19 cellular contexts compared by ENCODE assay signal in genomic region chr19:38144667-38145066, GRCh38.
DNase-seq lines count a peak whose midpoint lies in the region; ATAC-seq and TF ChIP-seq lines count a peak whose summit lies in the region.
"Had no signal": no experiment of that assay in that cellular context is flagged by ENCODE, and none has a peak within 500 bp of the region (broad histone marks: within the 10 kb centered on the region; RNA-seq: fewer than 3 reads in every experiment).

No MANE protein-coding gene starts in this region.

- H3K36me3 Mint-ChIP-seq in natural killer cell treated with Interleukin-12 subunit alpha and Interleukin-12 subunit beta and Interleukin-15 and Interleukin-18, amount 100 ng/mL, for 72 hours = no peaks in the 10 kb centered on the region
- peaks cover 13% of the 10 kb centered on the region for H3K36me3 Mint-ChIP-seq in activated T-cell treated with anti-CD3 and anti-CD28 coated beads, Interleukin-2, amount 50 U/mL, for 4 hours (ENCODE audit: insufficient read depth)

- no peak overlapping the region for H3K4me3 ChIP-seq in SK-N-SH (ENCODE audit: low read depth in 2 of 2, low read length in 1 of 2)
- no peak overlapping the region for H3K4me3 ChIP-seq in vagina
- H3K4me3 ChIP-seq: BLaER1 had no signal

- H3K27ac ChIP-seq in SK-N-SH (ENCODE audit: low read depth in 2 of 2, low read length in 1 of 2) (no peak overlapping the region), angular gyrus (ENCODE audit: low read depth, low read length) (peak overlapping the region; percentile 24), vagina (peak overlapping the region; percentile 75)
- H3K27ac ChIP-seq: BLaER1, HL-60 had no signal

- CTCF ChIA-PET in SK-N-SH (lab: Yijun Ruan, JAX) = interaction anchor here (1.1 to 5.6 kb wide), 4 partner anchors 8 to 242 kb away, joined by 4 to 70 read pairs (median 4); no protein-coding TSS in a partner anchor

- no peak for ATAC-seq in SK-N-SH treated with all-trans-retinoic acid at 6 μM for 48 hours
- ATAC-seq in natural killer cell treated with Interleukin-12 subunit alpha and Interleukin-12 subunit beta and Interleukin-15 and Interleukin-18, amount 100 ng/mL, for 72 hours = no peak
- no peak for ATAC-seq in left ventricle myocardium superior
- ATAC-seq in activated T-cell treated with anti-CD3 and anti-CD28 coated beads, Interleukin-2, amount 50 U/mL, for 4 hours = no peak
- ATAC-seq: PC-3 had no signal

- no peak for TF ChIP-seq RAD21 in SK-N-SH (IDR thresholded peaks at IDR 0.05; ENCODE audit: low read length)

- peaks cover 7% of the 10 kb centered on the region for H3F3A ChIP-seq in SK-N-SH (replicated peaks; ENCODE audit: insufficient read depth)

- no peak overlapping the region for H3K27ac Mint-ChIP-seq in natural killer cell treated with Interleukin-12 subunit alpha and Interleukin-12 subunit beta and Interleukin-15 and Interleukin-18, amount 100 ng/mL, for 72 hours

- no peaks in the 10 kb centered on the region for H3K9me2 ChIP-seq in SK-N-SH

- H3K27me3 ChIP-seq in SK-N-SH (ENCODE audit: insufficient read depth) (no peaks in the 10 kb centered on the region), vagina (no peaks in the 10 kb centered on the region)
- H3K27me3 ChIP-seq: BLaER1 had no signal

- no peaks in the 10 kb centered on the region for H3K27me3 Mint-ChIP-seq in natural killer cell treated with Interleukin-12 subunit alpha and Interleukin-12 subunit beta and Interleukin-15 and Interleukin-18, amount 100 ng/mL, for 72 hours
- H3K27me3 Mint-ChIP-seq in activated T-cell treated with anti-CD3 and anti-CD28 coated beads, Interleukin-2, amount 50 U/mL, for 4 hours (ENCODE audit: low read depth) = no peaks in the 10 kb centered on the region
- H3K27me3 Mint-ChIP-seq: CD8-positive, alpha-beta memory T cell had no signal

- no peaks in the 10 kb centered on the region for H3K79me2 ChIP-seq in SK-N-SH (ENCODE audit: insufficient read depth)

- H3K9me3 Mint-ChIP-seq in natural killer cell treated with Interleukin-12 subunit alpha and Interleukin-12 subunit beta and Interleukin-15 and Interleukin-18, amount 100 ng/mL, for 72 hours = no peaks in the 10 kb centered on the region
- H3K9me3 Mint-ChIP-seq in activated T-cell treated with anti-CD3 and anti-CD28 coated beads, Interleukin-2, amount 50 U/mL, for 4 hours = no peaks in the 10 kb centered on the region
- H3K9me3 Mint-ChIP-seq: CD8-positive, alpha-beta memory T cell had no signal

- POLR2A ChIA-PET in SK-N-SH (lab: Yijun Ruan, JAX) = no interaction called here

- TF ChIP-seq EP300 in SK-N-SH (IDR thresholded peaks at IDR 0.05; ENCODE audit: borderline replicate concordance in 1 of 2, low read depth in 1 of 2, low read length in 1 of 2) = no peak

- no peak overlapping the region for H3K9ac ChIP-seq in SK-N-SH
- H3K9ac ChIP-seq: BLaER1 had no signal

- H3K4me1 Mint-ChIP-seq in natural killer cell treated with Interleukin-12 subunit alpha and Interleukin-12 subunit beta and Interleukin-15 and Interleukin-18, amount 100 ng/mL, for 72 hours (ENCODE audit: low read depth in 2 of 2) = peaks cover 5 to 12% of the 10 kb centered on the region in 2 donors
- H3K4me1 Mint-ChIP-seq in activated T-cell treated with anti-CD3 and anti-CD28 coated beads, Interleukin-2, amount 50 U/mL, for 4 hours (ENCODE audit: low read depth) = no peaks in the 10 kb centered on the region

- 96% methylated on average over 6 of the region's 6 CpGs for WGBS in SK-N-SH (ENCODE audit: low lambda C conversion rate)

- no peak overlapping the region for H3K4me2 ChIP-seq in SK-N-SH
- H3K4me2 ChIP-seq: BLaER1 had no signal

- TF ChIP-seq CTCF in SK-N-SH (IDR thresholded peaks at IDR 0.05) (no peak), vagina (IDR thresholded peaks at IDR 0.05) (no peak)

- H3K36me3 ChIP-seq in SK-N-SH (replicated peaks in 1 of 2; ENCODE audit: control insufficient read depth in 1 of 2, insufficient read depth in 2 of 2, low read length in 1 of 2) (peaks cover 0 to 4% of the 10 kb centered on the region in 2 experiments), vagina (no peaks in the 10 kb centered on the region)

- no peak overlapping the region for H3K4me3 Mint-ChIP-seq in natural killer cell treated with Interleukin-12 subunit alpha and Interleukin-12 subunit beta and Interleukin-15 and Interleukin-18, amount 100 ng/mL, for 72 hours
- no peak overlapping the region for H3K4me3 Mint-ChIP-seq in activated T-cell treated with anti-CD3 and anti-CD28 coated beads, Interleukin-2, amount 50 U/mL, for 4 hours
- H3K4me3 Mint-ChIP-seq: CD8-positive, alpha-beta memory T cell had no signal

- no peak overlapping the region for H2AFZ ChIP-seq in SK-N-SH (ENCODE audit: low read depth)

- no peaks in the 10 kb centered on the region for H3K9me3 ChIP-seq in SK-N-SH
- H3K9me3 ChIP-seq in vagina = no peaks in the 10 kb centered on the region
- H3K9me3 ChIP-seq: BLaER1 had no signal

- H3K4me1 ChIP-seq in SK-N-SH (ENCODE audit: control insufficient read depth in 1 of 2, insufficient read depth in 2 of 2, low read depth in 1 of 2, low read length in 1 of 2) (no peaks in the 10 kb centered on the region), vagina (peaks cover 14% of the 10 kb centered on the region)
- H3K4me1 ChIP-seq: BLaER1 had no signal

- no peak for TF ChIP-seq POLR2A in vagina (IDR thresholded peaks at IDR 0.05)

- intact Hi-C loops in vagina (cut with DNase I) = no loop called here
- intact Hi-C loops in left ventricle myocardium superior (cut with micrococcal nuclease) = no loop called here

- DNase-seq in SK-N-SH = no peak
- peak; percentile 54 for DNase-seq in natural killer cell treated with Interleukin-12 subunit alpha and Interleukin-12 subunit beta and Interleukin-15 and Interleukin-18, amount 100 ng/mL, for 72 hours (ENCODE audit: low spot score)
- no peak for DNase-seq in vagina (ENCODE audit: extremely low spot score in 2 of 2)
- no peak for DNase-seq in left ventricle myocardium superior
- DNase-seq in CD1c-positive myeloid dendritic cell (ENCODE audit: extremely low spot score) = no peak
- no peak for DNase-seq in activated T-cell treated with anti-CD3 and anti-CD28 coated beads, Interleukin-2, amount 50 U/mL, for 4 hours
- DNase-seq: CD8-positive, alpha-beta memory T cell; DND-41; H7; NCI-H1694 treated with DMSO at 0.1 percent for 48 hours; NCI-H345; NCI-H524 treated with DMSO at 0.1 percent for 48 hours; PC-3; RPMI8226; SIG-M5 had no signal

- no peaks in the 10 kb centered on the region for H4K20me1 ChIP-seq in SK-N-SH (ENCODE audit: insufficient read depth)
- H4K20me1 ChIP-seq: BLaER1 had no signal

TF ChIP-seq in SK-N-SH treated with all-trans-retinoic acid at 6 μM for 48 hours, 23 proteins besides CTCF, POLR2A, EP300 and RAD21:
- TF ChIP-seq GLIS3 (CRISPR knock-in tag; IDR thresholded peaks at IDR 0.05) (no peak), ZFP3 (CRISPR knock-in tag; IDR thresholded peaks at IDR 0.05) (peak; percentile 74)

TF ChIP-seq in SK-N-SH, 30 proteins besides CTCF, POLR2A, EP300 and RAD21:
- TF ChIP-seq NRF1 (IDR thresholded peaks at IDR 0.05; ENCODE audit: low read depth, low read length) = no peak
- no peak for TF ChIP-seq MAX (IDR thresholded peaks at IDR 0.05; ENCODE audit: low read depth)
- TF ChIP-seq SIN3A (IDR thresholded peaks at IDR 0.05; ENCODE audit: borderline replicate concordance, low read depth, low read length) = no peak
- no peak for TF ChIP-seq GABPA (IDR thresholded peaks at IDR 0.05; ENCODE audit: low read depth)
- no peak for TF ChIP-seq TAF1 (IDR thresholded peaks at IDR 0.05; ENCODE audit: borderline replicate concordance, low read depth, low read length)
- no peak for TF ChIP-seq NFIC (IDR thresholded peaks at IDR 0.05; ENCODE audit: borderline replicate concordance)
- no peak for TF ChIP-seq RXRA (IDR thresholded peaks at IDR 0.05; ENCODE audit: borderline replicate concordance, low read depth)
- TF ChIP-seq RFX5 (IDR thresholded peaks at IDR 0.05; ENCODE audit: low read length) = no peak
- TF ChIP-seq MEF2A (IDR thresholded peaks at IDR 0.05; ENCODE audit: borderline replicate concordance, low read depth) = no peak
- no peak for TF ChIP-seq IRF3 (IDR thresholded peaks at IDR 0.05; ENCODE audit: low read depth, low read length)
- no peak for TF ChIP-seq FOXJ3 (CRISPR knock-in tag; IDR thresholded peaks at IDR 0.05)
- TF ChIP-seq USF1 (IDR thresholded peaks at IDR 0.05; ENCODE audit: borderline replicate concordance, low read depth) = no peak
- no peak for TF ChIP-seq POLR2AphosphoS5 (IDR thresholded peaks at IDR 0.05; ENCODE audit: low read depth, low read length)
- TF ChIP-seq TCF12 (IDR thresholded peaks at IDR 0.05) = no peak
- no peak for TF ChIP-seq FOXM1 (IDR thresholded peaks at IDR 0.05; ENCODE audit: low read depth)
- TF ChIP-seq TEAD4 (IDR thresholded peaks at IDR 0.05; ENCODE audit: borderline replicate concordance, insufficient read depth) = no peak

Comparison
In these comparisons a context has a peak if more than half of its experiments do, and no peak if none do; other contexts are left out.
1. H3K27ac ChIP-seq: peak in angular gyrus (single experiment) and vagina (single experiment); none in SK-N-SH (0 of 2).